9 cellular contexts compared by ENCODE assay signal in genomic region chr7:69674701-69675182, GRCh38.
DNase-seq lines count a peak whose midpoint lies in the region; ATAC-seq and TF ChIP-seq lines count a peak whose summit lies in the region.
"Had no signal": no experiment of that assay in that cellular context is flagged by ENCODE, and none has a peak within 500 bp of the region (broad histone marks: within the 10 kb centered on the region; RNA-seq: fewer than 3 reads in every experiment).

No MANE protein-coding gene starts in this region.

- no peaks in the 10 kb centered on the region for H3K9me3 Mint-ChIP-seq in mesothelial cell of epicardium

- H3K4me1 Mint-ChIP-seq in mesothelial cell of epicardium: peaks cover 60% of the 10 kb centered on the region

- intact Hi-C loops in Right ventricle myocardium inferior (cut with DNase I): no loop called here

- H3K36me3 ChIP-seq in Peyer's patch: no peaks in the 10 kb centered on the region

- TF ChIP-seq POLR2A in Peyer's patch (IDR thresholded peaks at IDR 0.05): no peak

- H3K9me3 ChIP-seq in Peyer's patch: no peaks in the 10 kb centered on the region

- TF ChIP-seq CTCF in mesothelial cell of epicardium (IDR thresholded peaks at IDR 0.05; ENCODE audit: unreplicated experiment): no peak
- TF ChIP-seq CTCF in Peyer's patch (IDR thresholded peaks at IDR 0.05): no peak

- no peaks in the 10 kb centered on the region for H3K27me3 Mint-ChIP-seq in mesothelial cell of epicardium (ENCODE audit: low read depth)

- no peak overlapping the region for H3K4me3 ChIP-seq in Peyer's patch

- H3K4me3 Mint-ChIP-seq in mesothelial cell of epicardium: no peak overlapping the region

- H3K27ac ChIP-seq in Peyer's patch: no peak overlapping the region

- ATAC-seq in GM18868 (IDR thresholded peaks at IDR 0.05; ENCODE audit: unreplicated experiment) (peak; percentile 78), GM21576 (IDR thresholded peaks at IDR 0.05; ENCODE audit: unreplicated experiment) (peak; percentile 67), HG03280 (IDR thresholded peaks at IDR 0.05; ENCODE audit: unreplicated experiment) (peak; percentile 61), Right ventricle myocardium inferior (no peak)

- no peaks in the 10 kb centered on the region for H3K4me1 ChIP-seq in Peyer's patch

- no peaks in the 10 kb centered on the region for H3K36me3 Mint-ChIP-seq in mesothelial cell of epicardium

- peak overlapping the region; percentile 61 for H3K27ac Mint-ChIP-seq in mesothelial cell of epicardium

- H3K27me3 ChIP-seq in Peyer's patch: no peaks in the 10 kb centered on the region

- DNase-seq in mesothelial cell of epicardium (ENCODE audit: low spot score in 2 of 2, unreplicated experiment in 2 of 2) (no peak), Right ventricle myocardium inferior (ENCODE audit: missing footprints) (no peak), mesenteric fat pad (ENCODE audit: low spot score) (no peak), NCI-H2081 treated with DMSO at 0.1 percent for 48 hours (lab: John Stamatoyannopoulos, UW) (no peak), Peyer's patch (no peak)
- DNase-seq: NCI-H2171 treated with DMSO at 0.1 percent for 48 hours had no signal
